In the genomic region with DNA sequence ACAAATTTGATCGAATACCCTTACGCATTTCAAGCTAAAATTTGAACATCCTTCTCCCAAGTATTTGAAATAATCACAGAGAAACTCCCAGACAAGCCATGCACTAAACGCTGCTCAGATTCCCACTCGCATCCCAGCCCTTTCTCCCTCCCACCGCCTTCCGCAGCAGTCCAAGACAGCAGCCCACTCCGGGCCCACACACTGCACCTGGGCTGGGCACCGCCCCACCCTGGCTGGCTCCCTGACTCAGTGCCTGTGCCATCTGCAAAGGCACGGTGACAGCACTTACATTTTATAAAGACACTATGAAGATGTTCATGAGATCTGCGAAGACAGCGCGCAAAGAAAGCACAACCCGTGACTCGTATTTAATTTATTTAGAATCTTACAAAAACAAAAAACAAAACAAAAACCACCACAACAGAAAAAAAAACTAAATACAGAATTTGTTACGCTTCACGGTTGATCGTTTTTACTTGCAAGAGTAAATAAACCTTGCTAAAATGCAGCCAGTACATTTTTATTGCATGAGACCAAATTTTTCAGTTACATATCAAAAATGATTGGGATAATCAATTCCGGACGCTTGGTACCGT, we compare ENCODE assay signal across 1 cellular context.
TF ChIP-seq lines count a peak whose summit lies in the region.

No MANE protein-coding gene starts in this region.

TF ChIP-seq in HepG2, 621 proteins besides CTCF, POLR2A, EP300 and RAD21:
- TF ChIP-seq, protein P1, sequence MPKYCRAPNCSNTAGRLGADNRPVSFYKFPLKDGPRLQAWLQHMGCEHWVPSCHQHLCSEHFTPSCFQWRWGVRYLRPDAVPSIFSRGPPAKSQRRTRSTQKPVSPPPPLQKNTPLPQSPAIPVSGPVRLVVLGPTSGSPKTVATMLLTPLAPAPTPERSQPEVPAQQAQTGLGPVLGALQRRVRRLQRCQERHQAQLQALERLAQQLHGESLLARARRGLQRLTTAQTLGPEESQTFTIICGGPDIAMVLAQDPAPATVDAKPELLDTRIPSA (CRISPR knock-in tag; IDR thresholded peaks at IDR 0.05; ENCODE audit: borderline replicate concordance), result no peak
- TF ChIP-seq, protein P2, sequence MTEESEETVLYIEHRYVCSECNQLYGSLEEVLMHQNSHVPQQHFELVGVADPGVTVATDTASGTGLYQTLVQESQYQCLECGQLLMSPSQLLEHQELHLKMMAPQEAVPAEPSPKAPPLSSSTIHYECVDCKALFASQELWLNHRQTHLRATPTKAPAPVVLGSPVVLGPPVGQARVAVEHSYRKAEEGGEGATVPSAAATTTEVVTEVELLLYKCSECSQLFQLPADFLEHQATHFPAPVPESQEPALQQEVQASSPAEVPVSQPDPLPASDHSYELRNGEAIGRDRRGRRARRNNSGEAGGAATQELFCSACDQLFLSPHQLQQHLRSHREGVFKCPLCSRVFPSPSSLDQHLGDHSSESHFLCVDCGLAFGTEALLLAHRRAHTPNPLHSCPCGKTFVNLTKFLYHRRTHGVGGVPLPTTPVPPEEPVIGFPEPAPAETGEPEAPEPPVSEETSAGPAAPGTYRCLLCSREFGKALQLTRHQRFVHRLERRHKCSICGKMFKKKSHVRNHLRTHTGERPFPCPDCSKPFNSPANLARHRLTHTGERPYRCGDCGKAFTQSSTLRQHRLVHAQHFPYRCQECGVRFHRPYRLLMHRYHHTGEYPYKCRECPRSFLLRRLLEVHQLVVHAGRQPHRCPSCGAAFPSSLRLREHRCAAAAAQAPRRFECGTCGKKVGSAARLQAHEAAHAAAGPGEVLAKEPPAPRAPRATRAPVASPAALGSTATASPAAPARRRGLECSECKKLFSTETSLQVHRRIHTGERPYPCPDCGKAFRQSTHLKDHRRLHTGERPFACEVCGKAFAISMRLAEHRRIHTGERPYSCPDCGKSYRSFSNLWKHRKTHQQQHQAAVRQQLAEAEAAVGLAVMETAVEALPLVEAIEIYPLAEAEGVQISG (CRISPR knock-in tag; IDR thresholded peaks at IDR 0.05), result no peak
- TF ChIP-seq THYN1 (CRISPR knock-in tag; IDR thresholded peaks at IDR 0.05; ENCODE audit: borderline replicate concordance, low read depth) (no peak), AGO2 (optimal IDR thresholded peaks at IDR 0.05; ENCODE audit: low read depth, low read length) (peak; percentile 42), MEF2D (CRISPR knock-in tag; IDR thresholded peaks at IDR 0.05) (no peak), TRIM24 (CRISPR knock-in tag; IDR thresholded peaks at IDR 0.05) (no peak)
